11 cellular contexts compared by ENCODE assay signal in genomic region chr20:10848810-10849370, GRCh38.
A peak's percentile ranks its signal among the peaks of the same experiment; 100 is the strongest.
DNase-seq lines count a peak whose midpoint lies in the region; ATAC-seq, FAIRE-seq and TF ChIP-seq lines count a peak whose summit lies in the region.
"Had no signal": no experiment of that assay in that cellular context is flagged by ENCODE, and none has a peak within 500 bp of the region (broad histone marks: within the 10 kb centered on the region; RNA-seq: fewer than 3 reads in every experiment).

No MANE protein-coding gene starts in this region.

- no peaks in the 10 kb centered on the region for H3K79me2 ChIP-seq in H1 (ENCODE audit: control insufficient read depth in 1 of 2, insufficient read depth in 2 of 2, low read length in 2 of 2)

- H4K5ac ChIP-seq in H1 (ENCODE audit: insufficient read length, low read depth, low read length), result no peak overlapping the region

- no peak overlapping the region for H3K4me2 ChIP-seq in H1 (ENCODE audit: insufficient read depth in 1 of 2, low read depth in 2 of 2, low read length in 2 of 2)

- CTCF ChIA-PET in Calu3 (lab: Charles Lee), result interaction anchor here (0.9 kb wide), 1 partner anchor 8 kb away, joined by 3 read pairs; no protein-coding TSS in a partner anchor
- CTCF ChIA-PET in H1 (lab: Charles Lee; ENCODE audit: partially characterized antibody), result no interaction called here

- no peak overlapping the region for H2AFZ ChIP-seq in H1 (ENCODE audit: low read length)

- no peaks in the 10 kb centered on the region for H3K79me1 ChIP-seq in H1 (ENCODE audit: low read depth, low read length)

- H3K4me3 Mint-ChIP-seq in Calu3 (ENCODE audit: low read depth, unreplicated experiment) (no peak overlapping the region), nephron progenitor cell (no peak overlapping the region), T-helper 17 cell (no peak overlapping the region)
- H3K4me3 Mint-ChIP-seq: activated T-cell treated with anti-CD3 and anti-CD28 coated beads, Interleukin-2, amount 50 U/mL, for 24 hours; naive thymus-derived CD4-positive, alpha-beta T cell had no signal

- H3K27me3 Mint-ChIP-seq in Calu3 (ENCODE audit: unreplicated experiment), result no peaks in the 10 kb centered on the region
- no peaks in the 10 kb centered on the region for H3K27me3 Mint-ChIP-seq in nephron progenitor cell (ENCODE audit: low read depth, poor library complexity)
- no peaks in the 10 kb centered on the region for H3K27me3 Mint-ChIP-seq in T-helper 17 cell
- H3K27me3 Mint-ChIP-seq: activated T-cell treated with anti-CD3 and anti-CD28 coated beads, Interleukin-2, amount 50 U/mL, for 24 hours had no signal

- DNase-seq in Calu3, result peak; percentile 18
- DNase-seq in LHCN-M2 (ENCODE audit: low read depth), result peak; percentile 98
- DNase-seq in H1 (ENCODE audit: low read depth in 1 of 2, low spot score in 2 of 2), result peak in 1 of 2 experiments; percentile 9
- no peak for DNase-seq in nephron progenitor cell
- DNase-seq in putamen (ENCODE audit: low spot score), result no peak
- no peak for DNase-seq in T-helper 17 cell
- DNase-seq: activated T-cell treated with anti-CD3 and anti-CD28 coated beads, Interleukin-2, amount 50 U/mL, for 24 hours; naive thymus-derived CD4-positive, alpha-beta T cell; NCI-H1105 had no signal

- H3K14ac ChIP-seq in H1 (ENCODE audit: insufficient read length), result no peak overlapping the region

- H3K36me3 ChIP-seq in H1 (ENCODE audit: control insufficient read depth in 2 of 4, insufficient read depth in 4 of 4, low read length in 3 of 4), result no peaks in the 10 kb centered on the region

- H2BK120ac ChIP-seq in H1 (replicated peaks; ENCODE audit: low read depth, low read length), result no peak overlapping the region

- H3K27ac Mint-ChIP-seq in Calu3 (ENCODE audit: unreplicated experiment), result no peak overlapping the region
- peak overlapping the region; percentile 17 for H3K27ac Mint-ChIP-seq in nephron progenitor cell
- H3K27ac Mint-ChIP-seq in T-helper 17 cell, result no peak overlapping the region
- H3K27ac Mint-ChIP-seq: activated T-cell treated with anti-CD3 and anti-CD28 coated beads, Interleukin-2, amount 50 U/mL, for 24 hours; naive thymus-derived CD4-positive, alpha-beta T cell had no signal

- intact Hi-C loops in Calu3 (cut with micrococcal nuclease; ENCODE audit: unreplicated experiment), result no loop called here

- 83% methylated on average over 6 of the region's 6 CpGs; no CpG with 5 or more reads in 1 of the 2 experiments for WGBS in H1 (ENCODE audit: extremely low coverage in 1 of 2, insufficient coverage in 1 of 2, insufficient read length in 1 of 2, insufficient replicate concordance in 2 of 2, low coverage in 1 of 2, low lambda C conversion rate in 2 of 2, missing lambda C conversion rate in 1 of 2), 2 experiments

- H3K9me3 Mint-ChIP-seq in Calu3 (ENCODE audit: low read depth, unreplicated experiment), result peaks cover 2% of the 10 kb centered on the region
- H3K9me3 Mint-ChIP-seq in nephron progenitor cell, result no peaks in the 10 kb centered on the region

- H3K4ac ChIP-seq in H1 (replicated peaks; ENCODE audit: insufficient read length, low read depth, low read length), result no peak overlapping the region

- H3K4me1 Mint-ChIP-seq in Calu3 (ENCODE audit: low read depth, unreplicated experiment) (peaks cover 25% of the 10 kb centered on the region), nephron progenitor cell (peaks cover 32% of the 10 kb centered on the region), T-helper 17 cell (no peaks in the 10 kb centered on the region)
- H3K4me1 Mint-ChIP-seq: naive thymus-derived CD4-positive, alpha-beta T cell had no signal

- no peak overlapping the region for H2BK20ac ChIP-seq in H1 (ENCODE audit: low read length)

- 0 out of 2 replicates have a peak overlapping the region, but pooled peaks have one; percentile 44 for H2BK12ac ChIP-seq in H1 (ENCODE audit: low read depth, low read length)

- POLR2A ChIA-PET in H1 (lab: Charles Lee; ENCODE audit: partially characterized antibody), result no interaction called here

- no peak overlapping the region for H2BK15ac ChIP-seq in H1 (ENCODE audit: low read length)

- no TSS peak for BruUV-seq in Calu3 (replicated peaks; lab: Mats Ljungman, UMichigan)

- H3K23ac ChIP-seq in H1 (ENCODE audit: insufficient read length), result no peak overlapping the region

- H3K23me2 ChIP-seq in H1 (ENCODE audit: low read depth, low read length), result no peaks in the 10 kb centered on the region

- no peak overlapping the region for H4K8ac ChIP-seq in H1 (ENCODE audit: extremely low read depth, insufficient read depth, low read length)

- no peak for TF ChIP-seq EP300 in H1 (IDR thresholded peaks at IDR 0.05; ENCODE audit: borderline replicate concordance in 1 of 2, low read depth in 2 of 2, low read length in 2 of 2)

- TF ChIP-seq RAD21 in H1 (IDR thresholded peaks at IDR 0.05 in 1 of 2, conservative IDR thresholded peaks at IDR 0.05 in 1 of 2; ENCODE audit: low read depth in 2 of 2, low read length in 2 of 2), result no peak

- no peak overlapping the region for H3K27ac ChIP-seq in H1 (ENCODE audit: low read depth, low read length)

- no peaks in the 10 kb centered on the region for H3K9me3 ChIP-seq in H1 (ENCODE audit: insufficient read depth in 2 of 2, low read depth in 1 of 2, low read length in 1 of 2)
- no peaks in the 10 kb centered on the region for H3K9me3 ChIP-seq in T-helper 17 cell (ENCODE audit: control insufficient read depth, low read length, poor library complexity, severe bottlenecking)

- no peak for FAIRE-seq in H1 (lab: Jason Lieb, UNC)

- H2BK5ac ChIP-seq in H1 (ENCODE audit: low read depth, low read length), result no peak overlapping the region

- no peaks in the 10 kb centered on the region for H3K36me3 Mint-ChIP-seq in Calu3 (ENCODE audit: insufficient read depth, unreplicated experiment)
- H3K36me3 Mint-ChIP-seq in nephron progenitor cell (ENCODE audit: low read depth), result no peaks in the 10 kb centered on the region
- H3K36me3 Mint-ChIP-seq in T-helper 17 cell (ENCODE audit: low read depth), result no peaks in the 10 kb centered on the region
- H3K36me3 Mint-ChIP-seq: naive thymus-derived CD4-positive, alpha-beta T cell had no signal

- H3K27me3 ChIP-seq in H1 (replicated peaks in 1 of 4; ENCODE audit: control insufficient read depth in 3 of 4, extremely low read depth in 1 of 4, insufficient read depth in 3 of 4, low read length in 3 of 4), result no peaks in the 10 kb centered on the region

- no peak overlapping the region for H3K18ac ChIP-seq in H1 (ENCODE audit: extremely low read depth, low read length)

- no peak for ATAC-seq in HG02938 (IDR thresholded peaks at IDR 0.05; ENCODE audit: unreplicated experiment)
- ATAC-seq in HG02973 (IDR thresholded peaks at IDR 0.05; ENCODE audit: unreplicated experiment), result no peak
- ATAC-seq in T-helper 17 cell, result no peak
- ATAC-seq: naive thymus-derived CD4-positive, alpha-beta T cell had no signal

- H3K4me1 ChIP-seq in H1 (replicated peaks in 1 of 4; ENCODE audit: control insufficient read depth in 3 of 4, insufficient read depth in 4 of 4, low read length in 3 of 4), result no peaks in the 10 kb centered on the region

- TF ChIP-seq POLR2A in H1 (IDR thresholded peaks at IDR 0.05; ENCODE audit: control extremely low read depth in 1 of 2, low read depth in 2 of 2, low read length in 2 of 2), result no peak

- no peak overlapping the region for H2AK5ac ChIP-seq in H1 (ENCODE audit: low read depth, low read length)

- H3K56ac ChIP-seq in H1 (replicated peaks; ENCODE audit: insufficient read length, low read depth, low read length), result no peak overlapping the region

- no peaks in the 10 kb centered on the region for H4K20me1 ChIP-seq in H1 (replicated peaks in 1 of 2; ENCODE audit: control insufficient read depth in 1 of 2, insufficient read depth in 2 of 2, low read length in 2 of 2)

- H3K4me3 ChIP-seq in H1 (ENCODE audit: extremely low read depth in 1 of 4, insufficient read depth in 2 of 4, low read depth in 3 of 4, low read length in 4 of 4), result no peak overlapping the region

- TF ChIP-seq CTCF in Calu3 (IDR thresholded peaks at IDR 0.05; ENCODE audit: unreplicated experiment) (no peak), H1 (IDR thresholded peaks at IDR 0.05; ENCODE audit: control extremely low read depth in 1 of 3, insufficient read depth in 1 of 3, low read depth in 1 of 3, low read length in 3 of 3) (no peak), nephron progenitor cell (IDR thresholded peaks at IDR 0.05) (no peak)

- H4K91ac ChIP-seq in H1 (replicated peaks; ENCODE audit: insufficient read length, low read length), result no peak overlapping the region

- no peak overlapping the region for H3K9ac ChIP-seq in H1 (replicated peaks in 1 of 4; ENCODE audit: extremely low read depth in 1 of 4, low read depth in 3 of 4, low read length in 3 of 4)

TF ChIP-seq in H1, 55 proteins besides CTCF, POLR2A, EP300 and RAD21:
- TF ChIP-seq ATF2 (IDR thresholded peaks at IDR 0.05; ENCODE audit: low read length), result no peak
- 0 out of 2 replicates have a peak, but pooled peaks have one; percentile 15 for TF ChIP-seq TEAD4 (IDR thresholded peaks at IDR 0.05; ENCODE audit: low read depth, low read length)
- TF ChIP-seq BRCA1 (IDR thresholded peaks at IDR 0.05; ENCODE audit: low read depth, low read length), result no peak
- TF ChIP-seq FOSL1 (IDR thresholded peaks at IDR 0.05; ENCODE audit: insufficient read depth, low read depth, low read length), result no peak
- TF ChIP-seq ZNF274 (IDR thresholded peaks at IDR 0.05; ENCODE audit: borderline replicate concordance, extremely low read depth, low read length), result no peak
- 0 out of 2 replicates have a peak, but pooled peaks have one; percentile 21 for TF ChIP-seq JUN (IDR thresholded peaks at IDR 0.05; ENCODE audit: low read depth, low read length)
- TF ChIP-seq CEBPB (IDR thresholded peaks at IDR 0.05; ENCODE audit: low read depth, low read length), result no peak
- TF ChIP-seq HDAC2 (IDR thresholded peaks at IDR 0.05; ENCODE audit: borderline replicate concordance in 1 of 2, low read depth in 2 of 2, low read length in 2 of 2), result no peak
- peak; percentile 66; the same call in 1 of the 2 replicates for TF ChIP-seq JUND (IDR thresholded peaks at IDR 0.05; ENCODE audit: low read length)
TF ChIP-seq in H1: peak in this region for 3.

Comparison
In these comparisons a context has a peak if more than half of its experiments do, and no peak if none do; other contexts are left out.
1. DNase-seq: peak in Calu3 (single experiment) and LHCN-M2 (single experiment); none in nephron progenitor cell (single experiment), putamen (single experiment) and T-helper 17 cell (0 of 3).